ENCODE assay signal across 8 cellular contexts in the genomic region with DNA sequence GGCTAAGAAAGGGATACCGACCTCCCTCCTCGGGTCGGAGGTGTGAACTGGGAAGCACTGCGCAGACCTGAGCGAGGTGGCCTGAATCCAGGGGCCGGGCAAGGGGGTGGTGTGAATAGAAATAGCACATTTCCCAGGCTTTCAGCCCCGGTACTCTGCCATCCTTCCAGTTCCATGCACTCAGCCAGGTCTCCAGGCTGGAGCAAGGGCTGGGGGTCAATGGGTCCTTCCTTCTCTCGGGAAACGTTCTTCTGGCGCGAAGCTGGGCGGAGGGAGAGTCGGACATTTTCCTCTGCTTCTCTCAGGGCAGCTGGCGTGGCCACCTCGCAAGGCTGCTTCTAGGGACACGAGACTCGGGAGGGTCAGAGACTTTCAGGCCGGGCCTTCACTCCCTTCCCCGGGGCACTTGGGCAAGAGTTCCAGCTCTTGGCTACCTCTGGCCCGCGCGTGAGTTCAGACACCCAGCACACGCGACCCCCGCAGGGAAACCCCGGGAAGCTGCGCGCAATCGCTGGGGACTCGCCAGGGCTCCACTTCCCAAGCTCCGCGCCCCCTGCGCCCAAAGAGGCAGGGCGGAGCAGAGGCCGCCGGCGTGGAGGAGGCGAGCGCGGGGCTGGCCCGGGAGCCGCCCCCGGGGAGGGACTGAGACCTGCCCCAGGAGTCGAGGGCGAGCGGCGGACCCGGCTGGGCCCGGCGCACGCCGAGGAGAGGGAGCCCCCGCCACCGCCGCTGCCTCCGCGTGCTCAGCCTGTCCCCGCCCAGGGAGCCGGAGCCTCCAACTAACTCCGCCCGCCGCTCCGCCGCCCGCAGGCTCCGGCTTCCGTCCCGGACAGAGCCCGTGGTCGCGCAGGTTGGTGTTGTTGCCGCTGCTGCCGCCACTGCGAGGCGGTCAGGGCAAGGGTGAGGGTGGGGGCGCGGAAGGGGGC. TPM values are rescaled to one million over a fixed set of nuclear protein-coding genes. Genes with fewer than 3 reads are reported as not detected.
DNase-seq lines count a peak whose midpoint lies in the region; ATAC-seq and TF ChIP-seq lines count a peak whose summit lies in the region.

A gene (plus strand): TSS at position 807 of the 926 bp plus-strand sequence. CDS start 110,891 bp downstream, outside the sequence.

- peak within 1 kb of the TSS; percentile 99 for H3K27ac Mint-ChIP-seq in T-helper 17 cell

- H3K36me3 Mint-ChIP-seq in T-helper 17 cell (ENCODE audit: low read depth), result no peaks in the 10 kb centered on the region

- H3K9me3 ChIP-seq in T-helper 17 cell (ENCODE audit: control insufficient read depth, low read length, poor library complexity, severe bottlenecking), result no peaks in the 10 kb centered on the region

- H3K4me3 ChIP-seq in GM12875 (ENCODE audit: low read depth, low read length), result peak within 1 kb of the TSS; percentile 85

- H3K4me1 Mint-ChIP-seq in T-helper 17 cell, result peaks cover 29% of the 10 kb centered on the region

- POLR2A ChIA-PET in HEK293T (lab: Yijun Ruan, JAX), result interaction anchor here (0.6 to 3.7 kb wide), 11 partner anchors 8 to 505 kb away, joined by 3 to 22 read pairs (median 4); a partner anchor contains a TSS

- H3K4me3 Mint-ChIP-seq in T-helper 17 cell, result peak within 1 kb of the TSS; percentile 97

- CTCF ChIA-PET in HEK293T (lab: Yijun Ruan, JAX), result interaction anchor here (0.8 to 1.3 kb wide), 2 partner anchors 25 to 43 kb away, joined by 3 read pairs; no protein-coding TSS in a partner anchor

- H3K27me3 Mint-ChIP-seq in T-helper 17 cell, result peaks cover 15% of the 10 kb centered on the region

- no peak for TF ChIP-seq CTCF in GM12875 (IDR thresholded peaks at IDR 0.05; ENCODE audit: borderline replicate concordance, insufficient read depth, low read depth, low read length)

- DNase-seq in HEK293T (ENCODE audit: extremely low spot score), result peak; percentile 75
- DNase-seq in MV-4-11 (lab: John Stamatoyannopoulos, UW), result peak; percentile 51
- peak; percentile 56 to 59 (median 59) for DNase-seq in T-helper 17 cell
- peak; percentile 63 for DNase-seq in amniotic stem cell (lab: John Stamatoyannopoulos, UW)
- peak; percentile 89 for DNase-seq in left ventricle myocardium superior
- DNase-seq in retina, result peak; percentile 86
- DNase-seq in pons (ENCODE audit: low spot score), result no peak

- intact Hi-C loops in left ventricle myocardium superior (cut with micrococcal nuclease), result no loop called here

- peak; percentile 80 for ATAC-seq in T-helper 17 cell
- peak; percentile 95 for ATAC-seq in left ventricle myocardium superior

TF ChIP-seq in HEK293T, 16 proteins besides CTCF, POLR2A, EP300 and RAD21:
- no peak for TF ChIP-seq LEF1 (IDR thresholded peaks at IDR 0.05; ENCODE audit: borderline replicate concordance)
- peak; percentile 61 for TF ChIP-seq L3MBTL2 (conservative IDR thresholded peaks at IDR 0.05)
- TF ChIP-seq FOXA1 (IDR thresholded peaks at IDR 0.05), result no peak
- TF ChIP-seq ARNT (IDR thresholded peaks at IDR 0.05), result no peak
- TF ChIP-seq SUZ12 (IDR thresholded peaks at IDR 0.05), result no peak
TF ChIP-seq in HEK293T: peak in this region for 1.

RNA-seq across cellular contexts. Expression of the gene that starts here (rescaled TPM):
- total RNA-seq in T-helper 17 cell (10 to 100 TPM; 23.5 to 34.3 TPM), left ventricle myocardium superior (1,055 TPM)

Comparison
In these comparisons a context has a peak if more than half of its experiments do, and no peak if none do; other contexts are left out.
1. RNA of the gene that starts here (total RNA-seq): 1,055 TPM in left ventricle myocardium superior (single experiment); 23.5 to 34.3 TPM in T-helper 17 cell; every median in the first group is over 10 times any median in the second.